1 cellular context compared by ENCODE assay signal in the genomic region with DNA sequence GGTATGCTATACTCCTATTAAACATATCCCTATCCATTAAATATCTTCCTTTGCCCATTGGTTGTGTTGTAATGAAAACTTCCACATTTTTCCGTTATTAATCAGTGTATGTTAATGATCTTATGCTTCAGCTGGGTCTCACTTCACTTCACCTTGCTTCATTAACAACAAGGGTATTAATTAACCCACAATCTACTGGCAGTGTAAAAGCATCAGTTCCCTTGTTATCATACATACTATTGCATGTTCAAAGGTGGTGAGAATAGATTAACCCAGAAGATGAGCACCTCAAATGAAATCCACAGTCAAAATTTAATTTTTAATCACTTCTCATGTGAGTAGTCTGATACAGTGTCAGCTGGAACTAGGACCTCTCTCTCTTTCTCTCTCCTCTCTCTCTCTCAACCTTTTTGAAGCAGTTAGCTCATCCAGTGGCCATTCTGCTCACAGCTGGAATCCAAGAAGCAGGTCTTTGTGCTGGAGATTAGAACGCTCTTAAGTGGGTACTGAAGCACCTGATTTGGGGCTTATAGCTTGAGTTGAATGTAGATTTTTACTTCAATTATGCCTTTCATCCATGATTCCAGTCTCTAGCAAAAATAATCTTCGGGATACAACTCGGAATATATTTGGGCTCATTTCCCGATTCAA.
TF ChIP-seq lines count a peak whose summit lies in the region.

No MANE protein-coding gene starts in this region.

TF ChIP-seq in WTC11, 78 proteins besides CTCF, POLR2A, EP300 and RAD21 (continued from another document):
- TF ChIP-seq, protein P1, sequence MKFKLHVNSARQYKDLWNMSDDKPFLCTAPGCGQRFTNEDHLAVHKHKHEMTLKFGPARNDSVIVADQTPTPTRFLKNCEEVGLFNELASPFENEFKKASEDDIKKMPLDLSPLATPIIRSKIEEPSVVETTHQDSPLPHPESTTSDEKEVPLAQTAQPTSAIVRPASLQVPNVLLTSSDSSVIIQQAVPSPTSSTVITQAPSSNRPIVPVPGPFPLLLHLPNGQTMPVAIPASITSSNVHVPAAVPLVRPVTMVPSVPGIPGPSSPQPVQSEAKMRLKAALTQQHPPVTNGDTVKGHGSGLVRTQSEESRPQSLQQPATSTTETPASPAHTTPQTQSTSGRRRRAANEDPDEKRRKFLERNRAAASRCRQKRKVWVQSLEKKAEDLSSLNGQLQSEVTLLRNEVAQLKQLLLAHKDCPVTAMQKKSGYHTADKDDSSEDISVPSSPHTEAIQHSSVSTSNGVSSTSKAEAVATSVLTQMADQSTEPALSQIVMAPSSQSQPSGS (CRISPR knock-in tag; IDR thresholded peaks at IDR 0.05; ENCODE audit: borderline replicate concordance, low read depth): no peak
- TF ChIP-seq ZNF396 (CRISPR knock-in tag; IDR thresholded peaks at IDR 0.05; ENCODE audit: borderline replicate concordance) (no peak), ELF4 (CRISPR knock-in tag; IDR thresholded peaks at IDR 0.05; ENCODE audit: low read depth) (no peak), KAT7 (CRISPR knock-in tag; IDR thresholded peaks at IDR 0.05; ENCODE audit: borderline replicate concordance) (no peak), SOX15 (CRISPR knock-in tag; IDR thresholded peaks at IDR 0.05) (no peak), NR2C2 (CRISPR knock-in tag; IDR thresholded peaks at IDR 0.05) (no peak), GABPB1 (CRISPR knock-in tag; IDR thresholded peaks at IDR 0.05) (no peak)
- TF ChIP-seq, protein P2, sequence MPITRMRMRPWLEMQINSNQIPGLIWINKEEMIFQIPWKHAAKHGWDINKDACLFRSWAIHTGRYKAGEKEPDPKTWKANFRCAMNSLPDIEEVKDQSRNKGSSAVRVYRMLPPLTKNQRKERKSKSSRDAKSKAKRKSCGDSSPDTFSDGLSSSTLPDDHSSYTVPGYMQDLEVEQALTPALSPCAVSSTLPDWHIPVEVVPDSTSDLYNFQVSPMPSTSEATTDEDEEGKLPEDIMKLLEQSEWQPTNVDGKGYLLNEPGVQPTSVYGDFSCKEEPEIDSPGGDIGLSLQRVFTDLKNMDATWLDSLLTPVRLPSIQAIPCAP (CRISPR knock-in tag; IDR thresholded peaks at IDR 0.05): no peak
- TF ChIP-seq, protein P3, sequence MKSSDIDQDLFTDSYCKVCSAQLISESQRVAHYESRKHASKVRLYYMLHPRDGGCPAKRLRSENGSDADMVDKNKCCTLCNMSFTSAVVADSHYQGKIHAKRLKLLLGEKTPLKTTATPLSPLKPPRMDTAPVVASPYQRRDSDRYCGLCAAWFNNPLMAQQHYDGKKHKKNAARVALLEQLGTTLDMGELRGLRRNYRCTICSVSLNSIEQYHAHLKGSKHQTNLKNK (CRISPR knock-in tag; IDR thresholded peaks at IDR 0.05): no peak
- TF ChIP-seq, protein P4, sequence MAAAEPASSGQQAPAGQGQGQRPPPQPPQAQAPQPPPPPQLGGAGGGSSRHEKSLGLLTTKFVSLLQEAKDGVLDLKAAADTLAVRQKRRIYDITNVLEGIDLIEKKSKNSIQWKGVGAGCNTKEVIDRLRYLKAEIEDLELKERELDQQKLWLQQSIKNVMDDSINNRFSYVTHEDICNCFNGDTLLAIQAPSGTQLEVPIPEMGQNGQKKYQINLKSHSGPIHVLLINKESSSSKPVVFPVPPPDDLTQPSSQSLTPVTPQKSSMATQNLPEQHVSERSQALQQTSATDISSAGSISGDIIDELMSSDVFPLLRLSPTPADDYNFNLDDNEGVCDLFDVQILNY (CRISPR knock-in tag; IDR thresholded peaks at IDR 0.05): no peak
- TF ChIP-seq, protein P5, sequence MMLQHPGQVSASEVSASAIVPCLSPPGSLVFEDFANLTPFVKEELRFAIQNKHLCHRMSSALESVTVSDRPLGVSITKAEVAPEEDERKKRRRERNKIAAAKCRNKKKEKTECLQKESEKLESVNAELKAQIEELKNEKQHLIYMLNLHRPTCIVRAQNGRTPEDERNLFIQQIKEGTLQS (CRISPR knock-in tag; conservative IDR thresholded peaks at IDR 0.05): no peak
TF ChIP-seq in WTC11: peak in this region for 0.
